ENCODE assay signal across 10 cellular contexts in genomic region chr12:1553987-1554982, GRCh38. TPM values are rescaled to one million over a fixed set of nuclear protein-coding genes. Genes with fewer than 3 reads are reported as not detected.
DNase-seq lines count a peak whose midpoint lies in the region; ATAC-seq and TF ChIP-seq lines count a peak whose summit lies in the region.
"Had no signal": no experiment of that assay in that cellular context is flagged by ENCODE, and none has a peak within 500 bp of the region (broad histone marks: within the 10 kb centered on the region; RNA-seq: fewer than 3 reads in every experiment).

No MANE protein-coding gene starts in this region.

- H2AFZ ChIP-seq in MM.1S (ENCODE audit: low read length), result no peak overlapping the region

- H3K9me3 Mint-ChIP-seq in activated CD8-positive, alpha-beta T cell treated with anti-CD3 and anti-CD28 coated beads for 36 hours, result no peaks in the 10 kb centered on the region
- no peaks in the 10 kb centered on the region for H3K9me3 Mint-ChIP-seq in activated CD8-positive, alpha-beta T cell treated with anti-CD3 and anti-CD28 coated beads, Interleukin-2, amount 10 ng/mL, durations not matched to agents 7 days and 5 days (ENCODE audit: insufficient read depth)
- peaks cover 7% of the 10 kb centered on the region for H3K9me3 Mint-ChIP-seq in stimulated activated memory B cell treated with anti-CD40 and anti-IgM and Interleukin-4, amounts not matched to agents 10 μg/mL and 1 μg/mL and 100 μg/mL, for 72 hours

- H3K36me3 Mint-ChIP-seq in activated CD8-positive, alpha-beta T cell treated with anti-CD3 and anti-CD28 coated beads for 36 hours (ENCODE audit: low read depth), result no peaks in the 10 kb centered on the region
- H3K36me3 Mint-ChIP-seq in activated CD8-positive, alpha-beta T cell treated with anti-CD3 and anti-CD28 coated beads, Interleukin-2, amount 10 ng/mL, durations not matched to agents 7 days and 5 days (ENCODE audit: low read depth), result no peaks in the 10 kb centered on the region
- H3K36me3 Mint-ChIP-seq in stimulated activated memory B cell treated with anti-CD40 and anti-IgM and Interleukin-4, amounts not matched to agents 10 μg/mL and 1 μg/mL and 100 μg/mL, for 72 hours, result peaks cover 11% of the 10 kb centered on the region

- no peaks in the 10 kb centered on the region for H3K36me3 ChIP-seq in MM.1S (replicated peaks; ENCODE audit: insufficient read depth, low read length)
- H3K36me3 ChIP-seq: BE2C, right atrium auricular region had no signal

- peak overlapping the region; percentile 8 for H3K4me3 Mint-ChIP-seq in activated CD8-positive, alpha-beta T cell treated with anti-CD3 and anti-CD28 coated beads for 36 hours
- H3K4me3 Mint-ChIP-seq in activated CD8-positive, alpha-beta T cell treated with anti-CD3 and anti-CD28 coated beads, Interleukin-2, amount 10 ng/mL, durations not matched to agents 7 days and 5 days, result no peak overlapping the region
- H3K4me3 Mint-ChIP-seq in stimulated activated memory B cell treated with anti-CD40 and anti-IgM and Interleukin-4, amounts not matched to agents 10 μg/mL and 1 μg/mL and 100 μg/mL, for 72 hours, result peak overlapping the region; percentile 56

- H3K9ac ChIP-seq in MM.1S (ENCODE audit: low read length), result peak overlapping the region; percentile 56

- peaks cover 15% of the 10 kb centered on the region for H3K4me1 Mint-ChIP-seq in activated CD8-positive, alpha-beta T cell treated with anti-CD3 and anti-CD28 coated beads for 36 hours (ENCODE audit: low read depth)
- no peaks in the 10 kb centered on the region for H3K4me1 Mint-ChIP-seq in activated CD8-positive, alpha-beta T cell treated with anti-CD3 and anti-CD28 coated beads, Interleukin-2, amount 10 ng/mL, durations not matched to agents 7 days and 5 days (ENCODE audit: low read depth)
- H3K4me1 Mint-ChIP-seq in stimulated activated memory B cell treated with anti-CD40 and anti-IgM and Interleukin-4, amounts not matched to agents 10 μg/mL and 1 μg/mL and 100 μg/mL, for 72 hours, result peaks cover 22% of the 10 kb centered on the region

- H4K20me1 ChIP-seq in MM.1S (ENCODE audit: insufficient read depth, low read length), result no peaks in the 10 kb centered on the region

- peak overlapping the region; percentile 25 for H3K4me3 ChIP-seq in MM.1S (ENCODE audit: low read length)
- H3K4me3 ChIP-seq: right atrium auricular region had no signal

- H3K27ac ChIP-seq in MM.1S (ENCODE audit: low read length), result peak overlapping the region; percentile 84
- H3K27ac ChIP-seq: right atrium auricular region had no signal

- H3K27me3 ChIP-seq in MM.1S (replicated peaks; ENCODE audit: insufficient read depth, low read length), result no peaks in the 10 kb centered on the region
- H3K27me3 ChIP-seq: BE2C, right atrium auricular region had no signal

- H3K27ac Mint-ChIP-seq in activated CD8-positive, alpha-beta T cell treated with anti-CD3 and anti-CD28 coated beads for 36 hours, result peak overlapping the region; percentile 50
- no peak overlapping the region for H3K27ac Mint-ChIP-seq in activated CD8-positive, alpha-beta T cell treated with anti-CD3 and anti-CD28 coated beads, Interleukin-2, amount 10 ng/mL, durations not matched to agents 7 days and 5 days
- peak overlapping the region; percentile 86 for H3K27ac Mint-ChIP-seq in stimulated activated memory B cell treated with anti-CD40 and anti-IgM and Interleukin-4, amounts not matched to agents 10 μg/mL and 1 μg/mL and 100 μg/mL, for 72 hours

- ATAC-seq in activated CD8-positive, alpha-beta T cell treated with anti-CD3 and anti-CD28 coated beads for 36 hours, result peak; percentile 96
- no peak for ATAC-seq in activated CD8-positive, alpha-beta T cell treated with anti-CD3 and anti-CD28 coated beads, Interleukin-2, amount 10 ng/mL, durations not matched to agents 7 days and 5 days
- peak; percentile 88 for ATAC-seq in HG02571 (IDR thresholded peaks at IDR 0.05; ENCODE audit: unreplicated experiment)
- peak; percentile 97 for ATAC-seq in stimulated activated memory B cell treated with anti-CD40 and anti-IgM and Interleukin-4, amounts not matched to agents 10 μg/mL and 1 μg/mL and 100 μg/mL, for 72 hours

- POLR2A ChIA-PET in activated CD8-positive, alpha-beta T cell treated with anti-CD3 and anti-CD28 coated beads for 36 hours (lab: Charles Lee), result no interaction called here
- POLR2A ChIA-PET in activated CD8-positive, alpha-beta T cell treated with anti-CD3 and anti-CD28 coated beads, Interleukin-2, amount 10 ng/mL, durations not matched to agents 7 days and 5 days (lab: Charles Lee), result interaction anchor here (0.7 kb wide), 1 partner anchor 210 kb away, joined by 4 read pairs; no protein-coding TSS in a partner anchor

- intact Hi-C loops in activated CD8-positive, alpha-beta T cell treated with anti-CD3 and anti-CD28 coated beads for 36 hours (cut with micrococcal nuclease), result no loop called here

- H3K4me2 ChIP-seq in MM.1S (ENCODE audit: low read depth, low read length), result peak overlapping the region; percentile 58

- DNase-seq in activated CD8-positive, alpha-beta T cell treated with anti-CD3 and anti-CD28 coated beads for 36 hours, result peak; percentile 87
- DNase-seq in activated CD8-positive, alpha-beta T cell treated with anti-CD3 and anti-CD28 coated beads, Interleukin-2, amount 10 ng/mL, durations not matched to agents 7 days and 5 days, result no peak
- DNase-seq in MM.1S (peak; percentile 96), NCI-H524 treated with DMSO at 0.1 percent for 48 hours (lab: John Stamatoyannopoulos, UW) (no peak), AG08396 (ENCODE audit: low spot score) (no peak), AG20443 (ENCODE audit: low spot score) (no peak)
- DNase-seq: BE2C had no signal

- TF ChIP-seq CTCF in activated CD8-positive, alpha-beta T cell treated with anti-CD3 and anti-CD28 coated beads for 36 hours (IDR thresholded peaks at IDR 0.05), result no peak
- TF ChIP-seq CTCF in MM.1S (IDR thresholded peaks at IDR 0.05; ENCODE audit: low read length), result peak; percentile 20; the same call in 1 of the 2 replicates

- H3K4me1 ChIP-seq in MM.1S (ENCODE audit: low read length), result peaks cover 45% of the 10 kb centered on the region
- H3K4me1 ChIP-seq: BE2C, right atrium auricular region had no signal

- H3F3A ChIP-seq in MM.1S (ENCODE audit: insufficient read depth, low read length), result peaks cover 21% of the 10 kb centered on the region

- H3K9me3 ChIP-seq in MM.1S (replicated peaks; ENCODE audit: insufficient read depth, low read length), result no peaks in the 10 kb centered on the region
- H3K9me3 ChIP-seq: BE2C, right atrium auricular region had no signal

- CTCF ChIA-PET in activated CD8-positive, alpha-beta T cell treated with anti-CD3 and anti-CD28 coated beads for 36 hours (lab: Charles Lee), result interaction anchor here (1.1 to 1.6 kb wide), 2 partner anchors 29 to 436 kb away, joined by 4 to 5 read pairs; no protein-coding TSS in a partner anchor
- CTCF ChIA-PET in activated CD8-positive, alpha-beta T cell treated with anti-CD3 and anti-CD28 coated beads, Interleukin-2, amount 10 ng/mL, durations not matched to agents 7 days and 5 days (lab: Charles Lee), result interaction anchor here (1.6 kb wide), 1 partner anchor 436 kb away, joined by 3 read pairs; no protein-coding TSS in a partner anchor

- H3K79me2 ChIP-seq in MM.1S (ENCODE audit: low read length), result peaks cover 95% of the 10 kb centered on the region

- H3K27me3 Mint-ChIP-seq in activated CD8-positive, alpha-beta T cell treated with anti-CD3 and anti-CD28 coated beads for 36 hours, result peaks cover 7% of the 10 kb centered on the region
- H3K27me3 Mint-ChIP-seq in activated CD8-positive, alpha-beta T cell treated with anti-CD3 and anti-CD28 coated beads, Interleukin-2, amount 10 ng/mL, durations not matched to agents 7 days and 5 days (ENCODE audit: low read depth), result peaks cover 11% of the 10 kb centered on the region
- no peaks in the 10 kb centered on the region for H3K27me3 Mint-ChIP-seq in stimulated activated memory B cell treated with anti-CD40 and anti-IgM and Interleukin-4, amounts not matched to agents 10 μg/mL and 1 μg/mL and 100 μg/mL, for 72 hours

- no peaks in the 10 kb centered on the region for H3K9me2 ChIP-seq in MM.1S (replicated peaks; ENCODE audit: insufficient read depth, low read length)

RNA-seq across cellular contexts. Expression of gene FBXL14, which starts 40.1 kb away (rescaled TPM):
- total RNA-seq in activated CD8-positive, alpha-beta T cell treated with anti-CD3 and anti-CD28 coated beads for 36 hours, result 10 to 100 TPM; 23.3 to 25.1 TPM
- 10 to 100 TPM; 27.5 to 28.9 TPM for total RNA-seq in activated CD8-positive, alpha-beta T cell treated with anti-CD3 and anti-CD28 coated beads, Interleukin-2, amount 10 ng/mL, durations not matched to agents 7 days and 5 days

Comparison
In these comparisons a context has a peak if more than half of its experiments do, and no peak if none do; other contexts are left out.
1. DNase-seq: peak in activated CD8-positive, alpha-beta T cell treated with anti-CD3 and anti-CD28 coated beads for 36 hours (single experiment) and MM.1S (single experiment); none in activated CD8-positive, alpha-beta T cell treated with anti-CD3 and anti-CD28 coated beads, Interleukin-2, amount 10 ng/mL, durations not matched to agents 7 days and 5 days (single experiment), NCI-H524 treated with DMSO at 0.1 percent for 48 hours (single experiment), AG08396 (single experiment) and AG20443 (single experiment).